22 cellular contexts compared by ENCODE assay signal in the genomic region with DNA sequence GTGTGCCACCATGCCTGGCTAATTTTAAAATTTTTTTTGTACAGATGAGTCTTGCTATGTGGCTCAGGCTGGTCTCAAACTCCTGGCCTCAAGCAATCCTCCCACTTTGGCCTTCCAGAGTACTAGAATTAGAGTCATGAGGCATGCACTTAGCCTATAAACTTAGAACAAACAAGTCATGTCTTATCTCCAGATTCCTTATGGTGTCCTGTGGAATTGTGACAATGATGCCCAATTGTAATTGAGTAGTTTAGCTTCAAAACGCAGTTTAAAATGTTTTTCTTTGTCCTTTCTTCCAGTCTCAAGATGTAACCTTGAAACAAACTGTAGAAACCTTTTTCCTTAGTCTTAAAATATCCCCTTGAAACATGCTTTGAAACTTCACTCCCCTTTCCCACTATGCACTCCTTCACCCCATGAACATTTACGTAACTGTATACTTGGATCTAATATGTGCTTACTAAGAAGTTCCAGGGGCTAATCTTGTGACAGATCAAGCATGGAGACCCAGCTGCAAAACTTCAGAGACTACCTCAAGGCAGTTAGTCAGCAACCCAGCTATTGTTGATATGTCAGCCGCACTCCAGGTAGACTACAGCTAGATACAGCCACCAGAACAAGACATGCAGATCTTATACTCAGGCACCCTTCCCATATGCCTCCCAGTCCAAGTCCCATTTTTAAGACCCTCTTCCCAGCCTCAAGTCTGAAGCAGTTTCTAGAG.
"Had no signal": no experiment of that assay in that cellular context is flagged by ENCODE, and none has a peak within 500 bp of the region (broad histone marks: within the 10 kb centered on the region; RNA-seq: fewer than 3 reads in every experiment).

No MANE protein-coding gene starts in this region.

- H3K27ac ChIP-seq: esophagus squamous epithelium, gastroesophageal sphincter, neutrophil, tibial artery, upper lobe of right lung, vagina had no signal

- H3K27me3 Mint-ChIP-seq: dendritic cell treated with granulocyte-macrophage colony-stimulating factor and Interleukin-4, amounts not matched to agents 40 ng/mL and 50 ng/mL, for 4 days; effector memory CD8-positive, alpha-beta T cell had no signal

- H3K27ac Mint-ChIP-seq: dendritic cell treated with granulocyte-macrophage colony-stimulating factor and Interleukin-4, amounts not matched to agents 40 ng/mL and 50 ng/mL, for 4 days; natural killer cell; stimulated activated effector memory CD8-positive, alpha-beta T cell treated with anti-CD3 and anti-CD28 coated beads, Interleukin-12 subunit alpha, Interleukin-12 subunit beta, amount 100 ng/mL, for 72 hours had no signal

- DNase-seq: effector memory CD8-positive, alpha-beta T cell; esophagus squamous epithelium; foreskin fibroblast; glutamatergic neuron; immature natural killer cell; left colon; mammary epithelial cell; mucosa of descending colon; natural killer cell; posterior cingulate gyrus; right cardiac atrium; stimulated activated CD4-positive, alpha-beta T cell treated with anti-CD3 and anti-CD28 coated beads, Interleukin-2, amount 100 ng/mL, for 48 hours; stimulated activated naive CD8-positive, alpha-beta T cell treated with anti-CD3 and anti-CD28 coated beads, Interleukin-15, Interleukin-2, amounts not matched to agents 100 U/mL and 50 U/mL, for 24 hours; tibial artery; upper lobe of right lung had no signal

- H3K9me3 Mint-ChIP-seq: dendritic cell treated with granulocyte-macrophage colony-stimulating factor and Interleukin-4, amounts not matched to agents 40 ng/mL and 50 ng/mL, for 4 days; effector memory CD8-positive, alpha-beta T cell; immature natural killer cell; natural killer cell; stimulated activated effector memory CD8-positive, alpha-beta T cell treated with anti-CD3 and anti-CD28 coated beads, Interleukin-12 subunit alpha, Interleukin-12 subunit beta, amount 100 ng/mL, for 72 hours had no signal

- H3K9me3 ChIP-seq: esophagus squamous epithelium, gastroesophageal sphincter, mucosa of descending colon, neutrophil, tibial artery, upper lobe of right lung, vagina had no signal

- ATAC-seq: effector memory CD8-positive, alpha-beta T cell; gastroesophageal sphincter; left colon; mucosa of descending colon; natural killer cell; right cardiac atrium; stimulated activated effector memory CD8-positive, alpha-beta T cell treated with anti-CD3 and anti-CD28 coated beads, Interleukin-12 subunit alpha, Interleukin-12 subunit beta, amount 100 ng/mL, for 72 hours; stimulated activated naive CD8-positive, alpha-beta T cell treated with anti-CD3 and anti-CD28 coated beads, Interleukin-15, Interleukin-2, amounts not matched to agents 100 U/mL and 50 U/mL, for 24 hours; upper lobe of right lung had no signal

- H3K4me2 ChIP-seq: smooth muscle cell had no signal

- H3K27me3 ChIP-seq: esophagus squamous epithelium, gastroesophageal sphincter, neutrophil, tibial artery, upper lobe of right lung, vagina had no signal

- H3K4me3 Mint-ChIP-seq: dendritic cell treated with granulocyte-macrophage colony-stimulating factor and Interleukin-4, amounts not matched to agents 40 ng/mL and 50 ng/mL, for 4 days; effector memory CD8-positive, alpha-beta T cell; immature natural killer cell; natural killer cell; stimulated activated effector memory CD8-positive, alpha-beta T cell treated with anti-CD3 and anti-CD28 coated beads, Interleukin-12 subunit alpha, Interleukin-12 subunit beta, amount 100 ng/mL, for 72 hours had no signal

- H3K4me3 ChIP-seq: esophagus squamous epithelium, gastroesophageal sphincter, mucosa of descending colon, smooth muscle cell, tibial artery, upper lobe of right lung, vagina had no signal

- H3K36me3 ChIP-seq: neutrophil had no signal

- FAIRE-seq: keratinocyte had no signal

- H3K36me3 Mint-ChIP-seq: natural killer cell had no signal
